22 cellular contexts compared by ENCODE assay signal in the genomic region with DNA sequence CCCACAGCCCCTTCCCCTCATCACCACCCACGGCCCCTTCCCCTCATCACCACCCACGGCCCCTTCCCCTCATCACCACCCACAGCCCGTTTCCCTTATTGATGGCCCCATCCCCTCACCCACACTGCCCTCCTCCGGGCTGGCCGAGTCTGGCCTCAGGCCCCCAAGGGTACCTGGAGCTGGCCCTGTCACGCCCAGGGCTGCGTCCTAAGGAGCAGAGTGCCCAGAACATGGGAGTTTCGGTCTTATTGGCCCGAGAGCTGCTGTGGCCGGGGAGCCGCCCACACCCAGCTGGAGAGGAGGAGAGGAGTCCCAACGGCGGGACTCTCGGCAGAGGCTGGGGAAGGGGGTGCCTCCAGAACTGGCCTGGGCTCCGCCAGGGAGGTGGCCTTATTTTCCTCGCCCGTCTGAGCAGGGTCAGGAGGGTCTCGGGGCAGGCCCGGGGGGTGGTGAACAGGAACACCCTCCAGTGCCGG.
DNase-seq lines count a peak whose midpoint lies in the region; ATAC-seq and TF ChIP-seq lines count a peak whose summit lies in the region.
"Had no signal": no experiment of that assay in that cellular context is flagged by ENCODE, and none has a peak within 500 bp of the region (broad histone marks: within the 10 kb centered on the region; RNA-seq: fewer than 3 reads in every experiment).

No MANE protein-coding gene starts in this region.

- no peaks in the 10 kb centered on the region for H3K4me1 Mint-ChIP-seq in glutamatergic neuron (ENCODE audit: low read depth, unreplicated experiment)
- H3K4me1 Mint-ChIP-seq: activated naive CD8-positive, alpha-beta T cell treated with anti-CD3 and anti-CD28 coated beads, Interleukin-2, amount 50 U/mL, for 24 hours; stimulated activated effector memory CD8-positive, alpha-beta T cell treated with anti-CD3 and anti-CD28 coated beads, Interleukin-12 subunit alpha, Interleukin-12 subunit beta, amount 100 ng/mL, for 72 hours had no signal

- TF ChIP-seq CTCF in heart left ventricle (IDR thresholded peaks at IDR 0.05) (no peak), right atrium auricular region (IDR thresholded peaks at IDR 0.05) (no peak), glutamatergic neuron (IDR thresholded peaks at IDR 0.05; ENCODE audit: partially characterized antibody, unreplicated experiment) (no peak)

- 24 to 41% (median 31%) methylated on average over 18 to 20 of the region's 20 CpGs for WGBS in heart left ventricle, 4 donors
- whole genome bisulfite sequencing in neuronal stem cell (ENCODE audit: extremely low coverage in 2 of 2, insufficient read length in 2 of 2, insufficient replicate concordance in 1 of 2), 2 donors, result no CpG with 5 or more reads among the region's 20 CpGs

- intact Hi-C loops in heart left ventricle (cut with DNase I), result no loop called here

- peak overlapping the region; percentile 65 for H3K23ac ChIP-seq in neuronal stem cell (ENCODE audit: low read depth, low read length, poor library complexity)

- peak overlapping the region; percentile 63 for H2AK5ac ChIP-seq in neuronal stem cell (ENCODE audit: low read depth, low read length)

- ATAC-seq in heart left ventricle (peak in 2 of 4 donors; percentile 8 to 22), GM21423 (IDR thresholded peaks at IDR 0.05; ENCODE audit: unreplicated experiment) (no peak)
- ATAC-seq: activated naive CD8-positive, alpha-beta T cell treated with anti-CD3 and anti-CD28 coated beads, Interleukin-2, amount 50 U/mL, for 24 hours; K562; naive thymus-derived CD4-positive, alpha-beta T cell; stimulated activated effector memory CD8-positive, alpha-beta T cell treated with anti-CD3 and anti-CD28 coated beads, Interleukin-12 subunit alpha, Interleukin-12 subunit beta, amount 100 ng/mL, for 72 hours had no signal

- H3K36me3 ChIP-seq in heart left ventricle (no peaks in the 10 kb centered on the region), right atrium auricular region (no peaks in the 10 kb centered on the region), neuronal stem cell (replicated peaks in 1 of 2; ENCODE audit: control insufficient read depth in 2 of 2, insufficient read depth in 2 of 2, low read length in 2 of 2) (no peaks in the 10 kb centered on the region)

- no peak overlapping the region for H3K27ac ChIP-seq in heart left ventricle
- no peak overlapping the region for H3K27ac ChIP-seq in right atrium auricular region
- no peak overlapping the region for H3K27ac ChIP-seq in neuronal stem cell (replicated peaks; ENCODE audit: low read length)
- H3K27ac ChIP-seq: parathyroid adenoma, testis had no signal

- H3K4me3 Mint-ChIP-seq in glutamatergic neuron (ENCODE audit: unreplicated experiment), result no peak overlapping the region
- H3K4me3 Mint-ChIP-seq: activated naive CD8-positive, alpha-beta T cell treated with anti-CD3 and anti-CD28 coated beads, Interleukin-2, amount 50 U/mL, for 24 hours; naive thymus-derived CD4-positive, alpha-beta T cell; stimulated activated effector memory CD8-positive, alpha-beta T cell treated with anti-CD3 and anti-CD28 coated beads, Interleukin-12 subunit alpha, Interleukin-12 subunit beta, amount 100 ng/mL, for 72 hours had no signal

- DNase-seq in heart left ventricle (peak in 3 of 5 donors; percentile 5 to 47 (median 16)), right atrium auricular region (ENCODE audit: low spot score) (no peak), glutamatergic neuron (peak; percentile 14), neuronal stem cell (ENCODE audit: low spot score) (no peak), ureter (ENCODE audit: low spot score) (peak; percentile 35), NOMO-1 treated with dmso at 0.1 percent for 144 hours (lab: John Stamatoyannopoulos, UW; ENCODE audit: unreplicated experiment) (no peak), kidney tubule cell (ENCODE audit: low spot score) (no peak)
- DNase-seq: activated CD4-positive, alpha-beta T cell treated with anti-CD3 and anti-CD28 coated beads for 1 hour; activated naive CD8-positive, alpha-beta T cell treated with anti-CD3 and anti-CD28 coated beads, Interleukin-2, amount 50 U/mL, for 24 hours; activated T-cell treated with anti-CD3 and anti-CD28 coated beads, Interleukin-2, amount 50 U/mL, for 48 hours; effector CD4-positive, alpha-beta T cell; foreskin melanocyte; GOT3; naive thymus-derived CD4-positive, alpha-beta T cell; NCI-H1436 treated with DMSO at 0.1 percent for 48 hours; NCI-H2171; SHP77; testis had no signal

- no peaks in the 10 kb centered on the region for H3K9me3 ChIP-seq in heart left ventricle
- H3K9me3 ChIP-seq in right atrium auricular region, result no peaks in the 10 kb centered on the region
- H3K9me3 ChIP-seq in neuronal stem cell (replicated peaks in 1 of 2; ENCODE audit: control insufficient read depth in 2 of 2, insufficient read depth in 1 of 2, low read depth in 1 of 2, low read length in 2 of 2), result peaks cover 0 to 3% of the 10 kb centered on the region in 2 donors
- H3K9me3 ChIP-seq: testis had no signal

- H3K27ac Mint-ChIP-seq in glutamatergic neuron (ENCODE audit: unreplicated experiment), result no peak overlapping the region
- H3K27ac Mint-ChIP-seq: activated naive CD8-positive, alpha-beta T cell treated with anti-CD3 and anti-CD28 coated beads, Interleukin-2, amount 50 U/mL, for 24 hours; naive thymus-derived CD4-positive, alpha-beta T cell; stimulated activated effector memory CD8-positive, alpha-beta T cell treated with anti-CD3 and anti-CD28 coated beads, Interleukin-12 subunit alpha, Interleukin-12 subunit beta, amount 100 ng/mL, for 72 hours had no signal

- H3K9ac ChIP-seq in neuronal stem cell (ENCODE audit: low read depth, low read length, poor library complexity), result no peak overlapping the region
- H3K9ac ChIP-seq: parathyroid adenoma had no signal

- H3K79me1 ChIP-seq in neuronal stem cell (ENCODE audit: low read depth, low read length), result peaks cover 2% of the 10 kb centered on the region

- H2BK15ac ChIP-seq in neuronal stem cell (ENCODE audit: low read length), result no peak overlapping the region

- H2BK5ac ChIP-seq in neuronal stem cell (ENCODE audit: low read length), result no peak overlapping the region

- H3K14ac ChIP-seq in neuronal stem cell (ENCODE audit: low read length), result peak overlapping the region; percentile 71

- no peaks in the 10 kb centered on the region for H3K9me3 Mint-ChIP-seq in glutamatergic neuron (ENCODE audit: unreplicated experiment)
- H3K9me3 Mint-ChIP-seq: activated naive CD8-positive, alpha-beta T cell treated with anti-CD3 and anti-CD28 coated beads, Interleukin-2, amount 50 U/mL, for 24 hours; naive thymus-derived CD4-positive, alpha-beta T cell; stimulated activated effector memory CD8-positive, alpha-beta T cell treated with anti-CD3 and anti-CD28 coated beads, Interleukin-12 subunit alpha, Interleukin-12 subunit beta, amount 100 ng/mL, for 72 hours had no signal

- H3K27me3 ChIP-seq in heart left ventricle (peaks cover 0 to 15% (median 0%) of the 10 kb centered on the region in 9 donors), right atrium auricular region (no peaks in the 10 kb centered on the region), neuronal stem cell (ENCODE audit: control insufficient read depth in 3 of 3, insufficient read depth in 3 of 3, low read depth in 1 of 3, low read length in 3 of 3) (peaks cover 0 to 30% (median 0%) of the 10 kb centered on the region in 3 experiments)
- H3K27me3 ChIP-seq: testis had no signal

- H3K4me3 ChIP-seq in heart left ventricle (no peak overlapping the region), right atrium auricular region (no peak overlapping the region), neuronal stem cell (ENCODE audit: low read length in 2 of 2) (no peak overlapping the region)
- H3K4me3 ChIP-seq: K562, testis had no signal

- H3K36me3 Mint-ChIP-seq in glutamatergic neuron (ENCODE audit: unreplicated experiment), result no peaks in the 10 kb centered on the region
- H3K36me3 Mint-ChIP-seq: naive thymus-derived CD4-positive, alpha-beta T cell; stimulated activated effector memory CD8-positive, alpha-beta T cell treated with anti-CD3 and anti-CD28 coated beads, Interleukin-12 subunit alpha, Interleukin-12 subunit beta, amount 100 ng/mL, for 72 hours had no signal

- peak overlapping the region; percentile 22 for H2BK12ac ChIP-seq in neuronal stem cell (ENCODE audit: low read length)

- no peak overlapping the region for H4K91ac ChIP-seq in neuronal stem cell (ENCODE audit: low read depth, low read length, poor library complexity)

- H4K8ac ChIP-seq in neuronal stem cell (ENCODE audit: low read depth, low read length), result no peak overlapping the region

- H3K4me1 ChIP-seq in heart left ventricle (peaks cover 0 to 23% (median 4%) of the 10 kb centered on the region in 12 donors), right atrium auricular region (peaks cover 0 to 25% of the 10 kb centered on the region in 2 donors), neuronal stem cell (ENCODE audit: control insufficient read depth in 2 of 2, insufficient read depth in 1 of 2, low read depth in 1 of 2, low read length in 2 of 2) (peaks cover 0 to 5% of the 10 kb centered on the region in 2 donors)
- H3K4me1 ChIP-seq: parathyroid adenoma, testis had no signal

- no peak overlapping the region for H3K4me2 ChIP-seq in neuronal stem cell (ENCODE audit: insufficient read depth, low read length, poor library complexity, severe bottlenecking)

- no peaks in the 10 kb centered on the region for H3K27me3 Mint-ChIP-seq in glutamatergic neuron (ENCODE audit: unreplicated experiment)

- peak overlapping the region; percentile 83 for H3K18ac ChIP-seq in neuronal stem cell (ENCODE audit: low read length)

- H2BK120ac ChIP-seq in neuronal stem cell (ENCODE audit: low read depth, low read length), result no peak overlapping the region

- no peak overlapping the region for H3K4ac ChIP-seq in neuronal stem cell (ENCODE audit: low read length)

- no peak overlapping the region for H2AFZ ChIP-seq in neuronal stem cell (ENCODE audit: low read length)
- H2AFZ ChIP-seq: parathyroid adenoma had no signal

- TF ChIP-seq POLR2A in heart left ventricle (IDR thresholded peaks at IDR 0.05), result no peak

Comparison
In these comparisons a context has a peak if more than half of its experiments do, and no peak if none do; other contexts are left out.
1. DNase-seq: peak in heart left ventricle (3 of 5), glutamatergic neuron (single experiment) and ureter (single experiment); none in right atrium auricular region (single experiment), neuronal stem cell (single experiment), NOMO-1 treated with dmso at 0.1 percent for 144 hours (single experiment) and kidney tubule cell (single experiment).